ENCODE assay signal across 19 cellular contexts in genomic region chr11:3121931-3122774, GRCh38. TPM values are rescaled to one million over a fixed set of nuclear protein-coding genes. Genes with fewer than 3 reads are reported as not detected.
DNase-seq lines count a peak whose midpoint lies in the region; ATAC-seq, FAIRE-seq and TF ChIP-seq lines count a peak whose summit lies in the region.
"Had no signal": no experiment of that assay in that cellular context is flagged by ENCODE, and none has a peak within 500 bp of the region (broad histone marks: within the 10 kb centered on the region; RNA-seq: fewer than 3 reads in every experiment).

No MANE protein-coding gene starts in this region.

- H3K27ac ChIP-seq in K562 (ENCODE audit: extremely low read depth, low read depth, low read length), result no peak overlapping the region
- H3K27ac ChIP-seq in left lung, result no peak overlapping the region
- peak overlapping the region in 2 of 3 donors; percentile 41 to 66 for H3K27ac ChIP-seq in thyroid gland
- H3K27ac ChIP-seq: 22Rv1 had no signal

- TF ChIP-seq POLR2A in K562 (conservative IDR thresholded peaks at IDR 0.05), result no peak
- no peak for TF ChIP-seq POLR2A in thyroid gland (IDR thresholded peaks at IDR 0.05)

- FAIRE-seq in K562 (lab: Jason Lieb, UNC), result no peak

- CTCF ChIA-PET in K562 (lab: Yijun Ruan, JAX; ENCODE audit: low intra/inter-chr PET ratio), result no interaction called here

- no peak for TF ChIP-seq CTCF in K562 (IDR thresholded peaks at IDR 0.05 in 2 of 3, conservative IDR thresholded peaks at IDR 0.05 in 1 of 3; ENCODE audit: insufficient read depth in 2 of 3, low read depth in 1 of 3, low read length in 3 of 3)
- no peak for TF ChIP-seq CTCF in left lung (IDR thresholded peaks at IDR 0.05)
- no peak for TF ChIP-seq CTCF in thyroid gland (IDR thresholded peaks at IDR 0.05)

- no peaks in the 10 kb centered on the region for H3K9me1 ChIP-seq in K562 (ENCODE audit: control insufficient read depth, insufficient read depth, low read length)

- H3K4me3 ChIP-seq in K562 (no peak overlapping the region), left lung (no peak overlapping the region), thyroid gland (replicated peaks in 1 of 3) (no peak overlapping the region)

- ATAC-seq in K562, result no peak
- ATAC-seq in left lung, result no peak
- ATAC-seq in GM18520 (IDR thresholded peaks at IDR 0.05; ENCODE audit: unreplicated experiment), result no peak
- ATAC-seq: HCT116, T-cell had no signal

- H3K4me2 ChIP-seq in K562 (ENCODE audit: insufficient read depth, low read length), result no peak overlapping the region

- H3K4me1 ChIP-seq in K562 (replicated peaks in 1 of 2; ENCODE audit: control insufficient read depth in 2 of 2, insufficient read depth in 2 of 2, low read length in 2 of 2) (peaks cover 0 to 32% of the 10 kb centered on the region in 2 experiments; a peak in 1 of 5 replicates), left lung (peaks cover 13 to 38% of the 10 kb centered on the region in 2 donors), thyroid gland (peaks cover 3 to 30% of the 10 kb centered on the region in 2 donors)

- WGBS in K562 (ENCODE audit: insufficient coverage, low coverage, missing lambda C conversion rate), result 94% methylated on average over 20 of the region's 34 CpGs
- 90 to 99% methylated on average over 16 to 25 of the region's 34 CpGs for WGBS in thyroid gland, 2 donors

- in situ Hi-C loops in K562 (cut with MboI), result no loop called here

- TF ChIP-seq EP300 in K562 (IDR thresholded peaks at IDR 0.05; ENCODE audit: low read length), result no peak

- POLR2A ChIA-PET in K562 (lab: Yijun Ruan, JAX), result interaction anchor here (0.6 kb wide), 1 partner anchor 252 kb away, joined by 3 read pairs; no protein-coding TSS in a partner anchor

- DNase-seq in SHP77 (lab: John Stamatoyannopoulos, UW), result peak; percentile 22 to 39
- DNase-seq in SHP77 treated with DMSO at 0.1 percent for 48 hours (lab: John Stamatoyannopoulos, UW), result no peak
- no peak for DNase-seq in K562 (ENCODE audit: extremely low read depth in 1 of 4, low spot score in 3 of 4)
- peak; percentile 30 to 76 for DNase-seq in left lung
- DNase-seq in thyroid gland, result peak in 1 of 2 donors; percentile 3
- no peak for DNase-seq in DMS153 treated with DMSO at 0.1 percent for 48 hours (lab: John Stamatoyannopoulos, UW; ENCODE audit: unreplicated experiment)
- DNase-seq in stimulated activated CD8-positive, alpha-beta memory T cell treated with anti-CD3 and anti-CD28 coated beads, Interleukin-4, amount 100 ng/mL, for 48 hours, result no peak
- DNase-seq: activated B cell treated with CpG ODN at 0.5 μM for 24 hours; cerebellar nuclear complex; DMS53; NCI-H1417; NCI-H2171; NCI-H82; occipital lobe; stimulated activated CD4-positive, alpha-beta T cell treated with anti-CD3 and anti-CD28 coated beads, Interleukin-4, amount 100 ng/mL, for 24 hours had no signal

- H4K20me1 ChIP-seq in K562 (replicated peaks; ENCODE audit: control insufficient read depth, insufficient read depth, low read length), result no peaks in the 10 kb centered on the region

- no peak overlapping the region for H2AFZ ChIP-seq in K562 (ENCODE audit: low read depth, low read length)

- no peak for TF ChIP-seq RAD21 in K562 (CRISPR knock-in tag; conservative IDR thresholded peaks at IDR 0.05 in 1 of 2, IDR thresholded peaks at IDR 0.05 in 1 of 2)

- H3K9ac ChIP-seq in K562 (ENCODE audit: insufficient read depth in 1 of 2, low read depth in 2 of 2, low read length in 2 of 2), result peak overlapping the region in 1 of 2 experiments; percentile 35; a peak in 2 of 4 replicates

- BruUV-seq in K562 (replicated peaks; lab: Mats Ljungman, UMichigan), result no TSS peak

- H3K79me2 ChIP-seq in K562 (ENCODE audit: control insufficient read depth, insufficient read depth, low read length), result no peaks in the 10 kb centered on the region

- H3K27me3 ChIP-seq in K562 (ENCODE audit: control insufficient read depth in 2 of 2, insufficient read depth in 2 of 2, low read length in 2 of 2) (no peaks in the 10 kb centered on the region), left lung (no peaks in the 10 kb centered on the region), thyroid gland (no peaks in the 10 kb centered on the region)

- peaks cover 17% of the 10 kb centered on the region; the same call in 1 of the 3 replicates for H3K36me3 ChIP-seq in K562 (ENCODE audit: control insufficient read depth, insufficient read depth, low read length)
- peaks cover 0 to 62% of the 10 kb centered on the region in 2 donors for H3K36me3 ChIP-seq in left lung
- H3K36me3 ChIP-seq in thyroid gland, result peaks cover 7 to 9% of the 10 kb centered on the region in 2 donors

- intact Hi-C loops in K562 (cut with micrococcal nuclease), result no loop called here
- intact Hi-C loops in left lung (cut with DNase I), result no loop called here
- intact Hi-C loops in thyroid gland (cut with DNase I), result no loop called here

- H3K9me3 ChIP-seq in K562 (replicated peaks; ENCODE audit: control insufficient read depth, insufficient read depth, low read depth, low read length), result no peaks in the 10 kb centered on the region
- H3K9me3 ChIP-seq in left lung, result no peaks in the 10 kb centered on the region
- no peaks in the 10 kb centered on the region for H3K9me3 ChIP-seq in thyroid gland

TF ChIP-seq in K562, 482 proteins besides CTCF, POLR2A, EP300 and RAD21 (continues in another document):
- no peak for TF ChIP-seq KLF6 (CRISPR knock-in tag; IDR thresholded peaks at IDR 0.05; ENCODE audit: borderline replicate concordance)
- TF ChIP-seq, protein P1, sequence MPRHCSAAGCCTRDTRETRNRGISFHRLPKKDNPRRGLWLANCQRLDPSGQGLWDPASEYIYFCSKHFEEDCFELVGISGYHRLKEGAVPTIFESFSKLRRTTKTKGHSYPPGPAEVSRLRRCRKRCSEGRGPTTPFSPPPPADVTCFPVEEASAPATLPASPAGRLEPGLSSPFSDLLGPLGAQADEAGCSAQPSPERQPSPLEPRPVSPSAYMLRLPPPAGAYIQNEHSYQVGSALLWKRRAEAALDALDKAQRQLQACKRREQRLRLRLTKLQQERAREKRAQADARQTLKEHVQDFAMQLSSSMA (CRISPR knock-in tag; IDR thresholded peaks at IDR 0.05), result no peak
- TF ChIP-seq CLOCK (CRISPR knock-in tag; IDR thresholded peaks at IDR 0.05; ENCODE audit: borderline replicate concordance), result no peak
- no peak for TF ChIP-seq PCBP2 (IDR thresholded peaks at IDR 0.05; ENCODE audit: low read depth, low read length, poor library complexity, severe bottlenecking)
- peak; percentile 21; the same call in 1 of the 2 replicates for TF ChIP-seq NFIX (CRISPR knock-in tag; IDR thresholded peaks at IDR 0.05; ENCODE audit: low read depth)
- no peak for TF ChIP-seq FOXJ2 (tag; IDR thresholded peaks at IDR 0.05)
- TF ChIP-seq MCM3 (IDR thresholded peaks at IDR 0.05), result no peak

RNA-seq across cellular contexts. Expression of gene OSBPL5, which starts 43.0 kb away (rescaled TPM):
- total RNA-seq in K562 (2011; cell fraction: chromatin; rRNA removed; ENCODE audit: low replicate concordance), result 40.9 and 87.7 TPM in 2 replicates
- 31.7 and 40.8 TPM in 2 replicates for total RNA-seq in K562 (2011; cell fraction: nucleolus; rRNA removed)
- total RNA-seq in K562 (2011; cell fraction: nucleoplasm; rRNA removed), result 28.2 and 35.2 TPM in 2 replicates
- 6.6 and 8.0 TPM in 2 replicates for total RNA-seq in K562 (2014; rRNA removed)
- total RNA-seq in K562 (2014; rRNA removed; fragmentation: Illumina TruSeq; extraction: Trizol), result 1.4 and 2.4 TPM in 2 replicates
- total RNA-seq in K562 (2015; rRNA removed; fragmentation: Illumina TruSeq; extraction: Trizol), result 6.4 and 6.5 TPM in 2 replicates
- total RNA-seq in K562 (2021), result 14.3 and 14.8 TPM in 2 replicates
- polyA plus RNA-seq in K562 (2011; rRNA removed), result 3.2 and 7.5 TPM in 2 replicates
- polyA plus RNA-seq in K562 (2011; cell fraction: cytosol; rRNA removed), result 3.8 and 6.2 TPM in 2 replicates
- 22.7 and 40.1 TPM in 2 replicates for polyA plus RNA-seq in K562 (2011; cell fraction: nucleus; rRNA removed)
- polyA plus RNA-seq in K562 (2012), result 7.8 and 10.2 TPM in 2 replicates
- polyA plus RNA-seq in K562 (2014; fragmentation: Illumina TruSeq; extraction: Trizol), result 3.1 and 4.6 TPM in 2 replicates
- polyA plus RNA-seq in K562 (2014; fragmentation: Nextera tagmentation; extraction: Ambion mirVana), result under 1 TPM; 0.06 to 0.10 TPM
- 6.6 and 11.9 TPM in 2 replicates for polyA plus RNA-seq in K562 (2014; rRNA removed)
- 1.6 and 1.9 TPM in 2 replicates for polyA minus RNA-seq in K562 (2011; rRNA and poly(A)+ RNA removed)
- 5.9 and 6.9 TPM in 2 replicates for polyA minus RNA-seq in K562 (2011; cell fraction: cytosol; rRNA and poly(A)+ RNA removed)
- polyA minus RNA-seq in K562 (2011; cell fraction: nucleus; rRNA and poly(A)+ RNA removed), result 13.1 and 15.5 TPM in 2 replicates
- 10 to 100 TPM; 34.5 to 39.6 TPM for total RNA-seq in left lung
- total RNA-seq in thyroid gland, result 10 to 100 TPM; 24.2 to 46.7 (median 34.4) TPM
- total RNA-seq: activated B cell treated with CpG ODN at 0.5 μM for 24 hours had no signal

Comparison
In these comparisons a context has a peak if more than half of its experiments do, and no peak if none do; other contexts are left out.
1. DNase-seq: peak in SHP77 (2 of 2) and left lung (2 of 2); none in SHP77 treated with DMSO at 0.1 percent for 48 hours (single experiment), K562 (0 of 4), DMS153 treated with DMSO at 0.1 percent for 48 hours (single experiment) and stimulated activated CD8-positive, alpha-beta memory T cell treated with anti-CD3 and anti-CD28 coated beads, Interleukin-4, amount 100 ng/mL, for 48 hours (single experiment).
2. H3K27ac ChIP-seq: peak in thyroid gland (2 of 3); none in K562 (single experiment) and left lung (0 of 2).